ENCODE assay signal across 1 cellular context in genomic region chr10:73401636-73402035, GRCh38.
TF ChIP-seq lines count a peak whose summit lies in the region.

No MANE protein-coding gene starts in this region.

TF ChIP-seq in HepG2, 621 proteins besides CTCF, POLR2A, EP300 and RAD21:
- TF ChIP-seq ZNF564 (CRISPR knock-in tag; IDR thresholded peaks at IDR 0.05) (peak; percentile 99), CBFB (CRISPR knock-in tag; IDR thresholded peaks at IDR 0.05) (no peak), MNT (IDR thresholded peaks at IDR 0.05) (no peak)
